14 cellular contexts compared by ENCODE assay signal in the genomic region with DNA sequence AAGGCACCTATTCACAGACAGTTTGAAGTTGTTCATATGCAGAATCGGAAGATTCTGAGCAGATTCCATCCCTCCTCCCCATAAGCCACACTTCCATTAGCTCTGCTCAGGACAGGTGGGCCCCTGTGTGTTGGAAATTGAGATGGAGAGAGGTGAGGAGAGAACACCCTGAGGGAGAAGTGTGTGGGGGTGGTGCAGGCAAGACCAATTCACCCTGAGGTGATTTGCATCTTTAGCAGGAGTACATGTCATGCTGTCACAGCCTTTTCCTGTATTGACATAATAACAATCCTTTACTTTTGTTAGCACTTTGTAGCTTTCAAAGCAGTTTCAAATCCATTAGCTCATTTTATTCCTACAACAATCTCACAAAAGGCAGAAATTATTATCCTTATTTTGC.
DNase-seq lines count a peak whose midpoint lies in the region; TF ChIP-seq lines count a peak whose summit lies in the region.
"Had no signal": no experiment of that assay in that cellular context is flagged by ENCODE, and none has a peak within 500 bp of the region (broad histone marks: within the 10 kb centered on the region; RNA-seq: fewer than 3 reads in every experiment).

No MANE protein-coding gene starts in this region.

- H4K20me1 ChIP-seq in BLaER1: no peaks in the 10 kb centered on the region

- H3K9me3 ChIP-seq in BLaER1: no peaks in the 10 kb centered on the region
- H3K9me3 ChIP-seq: Caco-2, HAP-1 had no signal

- H3K27me3 Mint-ChIP-seq in nephron (ENCODE audit: low read depth): peaks cover 23% of the 10 kb centered on the region
- H3K27me3 Mint-ChIP-seq: CD4-positive, CD25-positive, alpha-beta regulatory T cell had no signal

- DNase-seq in ELF-1 (ENCODE audit: low read depth, low spot score) (peak; percentile 58), NCI-H526 (lab: John Stamatoyannopoulos, UW) (peak; percentile 48 to 72), AML-193 (lab: John Stamatoyannopoulos, UW) (no peak), GM19238 (ENCODE audit: insufficient read length, low spot score) (no peak), hypothalamus (lab: John Stamatoyannopoulos, UW) (no peak)
- DNase-seq: C1 segment of cervical spinal cord; Caco-2; CD4-positive, CD25-positive, alpha-beta regulatory T cell; GDM1 had no signal

- no peak overlapping the region for H3K4me3 ChIP-seq in BLaER1
- H3K4me3 ChIP-seq: HAP-1 had no signal

- peaks cover 40% of the 10 kb centered on the region for H3K4me1 ChIP-seq in BLaER1
- H3K4me1 ChIP-seq: Caco-2, HAP-1 had no signal

- peak overlapping the region; percentile 40 for H3K4me2 ChIP-seq in BLaER1
- H3K4me2 ChIP-seq: KMS-11 had no signal

- no peaks in the 10 kb centered on the region for H3K27me3 ChIP-seq in BLaER1

- H3K4me1 Mint-ChIP-seq in nephron: peaks cover 37% of the 10 kb centered on the region
- H3K4me1 Mint-ChIP-seq: CD4-positive, CD25-positive, alpha-beta regulatory T cell had no signal

- no peaks in the 10 kb centered on the region for H3K36me3 Mint-ChIP-seq in nephron (ENCODE audit: low read depth)
- H3K36me3 Mint-ChIP-seq: CD4-positive, CD25-positive, alpha-beta regulatory T cell had no signal

- TF ChIP-seq CTCF in nephron (IDR thresholded peaks at IDR 0.05; ENCODE audit: unreplicated experiment in 3 of 3): no peak

- H3K27ac Mint-ChIP-seq in nephron: peak overlapping the region; percentile 8 to 41 (median 40)
- H3K27ac Mint-ChIP-seq: CD4-positive, CD25-positive, alpha-beta regulatory T cell had no signal

- H3K27ac ChIP-seq in BLaER1: no peak overlapping the region
- H3K27ac ChIP-seq: HL-60, KMS-11 had no signal

- no peak overlapping the region for H3K9ac ChIP-seq in BLaER1
- H3K9ac ChIP-seq: KMS-11 had no signal

- no peak overlapping the region for H3K4me3 Mint-ChIP-seq in nephron
- H3K4me3 Mint-ChIP-seq: CD4-positive, CD25-positive, alpha-beta regulatory T cell had no signal

- H3K36me3 ChIP-seq in BLaER1: no peaks in the 10 kb centered on the region
- H3K36me3 ChIP-seq: HAP-1 had no signal

- H3K9me3 Mint-ChIP-seq in nephron: no peaks in the 10 kb centered on the region

Comparison
In these comparisons a context has a peak if more than half of its experiments do, and no peak if none do; other contexts are left out.
1. DNase-seq: peak in ELF-1 (single experiment) and NCI-H526 (2 of 2); none in AML-193 (0 of 2), GM19238 (single experiment) and hypothalamus (0 of 51).